ENCODE assay signal across 1 cellular context in genomic region chr10:72379062-72379461, GRCh38.
TF ChIP-seq lines count a peak whose summit lies in the region.

No MANE protein-coding gene starts in this region.

TF ChIP-seq in GM12878, 131 proteins besides CTCF, POLR2A, EP300 and RAD21:
- TF ChIP-seq PRDM15 (CRISPR knock-in tag; IDR thresholded peaks at IDR 0.05) (no peak), IRF3 (IDR thresholded peaks at IDR 0.05) (no peak), ELK1 (IDR thresholded peaks at IDR 0.05; ENCODE audit: low read depth, low read length) (no peak), RUNX3 (IDR thresholded peaks at IDR 0.05; ENCODE audit: low read length) (peak; percentile 50; the same call in 1 of the 2 replicates), GATAD2B (conservative IDR thresholded peaks at IDR 0.05; ENCODE audit: low read depth) (no peak), SRF (IDR thresholded peaks at IDR 0.05; ENCODE audit: low read depth in 2 of 2, low read length in 2 of 2) (no peak), YBX1 (IDR thresholded peaks at IDR 0.05) (no peak)
